ENCODE assay signal across 20 cellular contexts in genomic region chr11:68977781-68978625, GRCh38. TPM values are rescaled to one million over a fixed set of nuclear protein-coding genes. Genes with fewer than 3 reads are reported as not detected.
DNase-seq lines count a peak whose midpoint lies in the region; ATAC-seq and TF ChIP-seq lines count a peak whose summit lies in the region.
"Had no signal": no experiment of that assay in that cellular context is flagged by ENCODE, and none has a peak within 500 bp of the region (broad histone marks: within the 10 kb centered on the region; RNA-seq: fewer than 3 reads in every experiment).

No MANE protein-coding gene starts in this region.

- no peak overlapping the region for H3K27ac Mint-ChIP-seq in osteocyte (ENCODE audit: unreplicated experiment)
- H3K27ac Mint-ChIP-seq in activated CD4-positive, alpha-beta T cell treated with anti-CD3 and anti-CD28 coated beads for 36 hours = no peak overlapping the region
- H3K27ac Mint-ChIP-seq: CD14-positive monocyte, GM23338 had no signal

- no peak for ATAC-seq in HG03039 (IDR thresholded peaks at IDR 0.05; ENCODE audit: unreplicated experiment)
- no peak for ATAC-seq in activated CD4-positive, alpha-beta T cell treated with anti-CD3 and anti-CD28 coated beads for 36 hours
- ATAC-seq: A549, K562 had no signal

- no peaks in the 10 kb centered on the region for H4K20me1 ChIP-seq in hepatocyte (ENCODE audit: insufficient read depth, poor library complexity, severe bottlenecking)

- peaks cover 13% of the 10 kb centered on the region for H3K9me3 Mint-ChIP-seq in osteocyte (ENCODE audit: unreplicated experiment)
- no peaks in the 10 kb centered on the region for H3K9me3 Mint-ChIP-seq in activated CD4-positive, alpha-beta T cell treated with anti-CD3 and anti-CD28 coated beads for 36 hours (ENCODE audit: low read depth)

- H3K27me3 ChIP-seq in right atrium auricular region (no peaks in the 10 kb centered on the region), hepatocyte (no peaks in the 10 kb centered on the region)

- H3K27ac ChIP-seq in right atrium auricular region (no peak overlapping the region), hepatocyte (no peak overlapping the region)
- H3K27ac ChIP-seq: A549, RWPE1 had no signal

- POLR2A ChIA-PET in activated CD4-positive, alpha-beta T cell treated with anti-CD3 and anti-CD28 coated beads for 36 hours (lab: Charles Lee) = no interaction called here

- no peaks in the 10 kb centered on the region for H3K79me2 ChIP-seq in hepatocyte

- H3K4me1 ChIP-seq in right atrium auricular region (peaks cover 0 to 13% of the 10 kb centered on the region in 2 donors), hepatocyte (ENCODE audit: insufficient read depth) (no peaks in the 10 kb centered on the region)
- H3K4me1 ChIP-seq: A549 had no signal

- peaks cover 42% of the 10 kb centered on the region for H3K27me3 Mint-ChIP-seq in osteocyte (ENCODE audit: unreplicated experiment)
- peaks cover 1% of the 10 kb centered on the region for H3K27me3 Mint-ChIP-seq in activated CD4-positive, alpha-beta T cell treated with anti-CD3 and anti-CD28 coated beads for 36 hours

- CTCF ChIA-PET in activated CD4-positive, alpha-beta T cell treated with anti-CD3 and anti-CD28 coated beads for 36 hours (lab: Charles Lee) = no interaction called here

- H3K36me3 Mint-ChIP-seq in osteocyte (ENCODE audit: unreplicated experiment) = no peaks in the 10 kb centered on the region
- no peaks in the 10 kb centered on the region for H3K36me3 Mint-ChIP-seq in activated CD4-positive, alpha-beta T cell treated with anti-CD3 and anti-CD28 coated beads for 36 hours (ENCODE audit: low read depth)
- H3K36me3 Mint-ChIP-seq: CD14-positive monocyte had no signal

- no peak for TF ChIP-seq CTCF in right atrium auricular region (IDR thresholded peaks at IDR 0.05)
- no peak for TF ChIP-seq CTCF in hepatocyte (IDR thresholded peaks at IDR 0.05; ENCODE audit: poor library complexity)
- TF ChIP-seq CTCF in osteocyte (IDR thresholded peaks at IDR 0.05) = no peak

- no peaks in the 10 kb centered on the region for H3K36me3 ChIP-seq in right atrium auricular region
- H3K36me3 ChIP-seq in hepatocyte (replicated peaks; ENCODE audit: insufficient read depth, low read depth) = no peaks in the 10 kb centered on the region

- H3K4me1 Mint-ChIP-seq in osteocyte (ENCODE audit: unreplicated experiment) = peaks cover 11% of the 10 kb centered on the region
- H3K4me1 Mint-ChIP-seq in activated CD4-positive, alpha-beta T cell treated with anti-CD3 and anti-CD28 coated beads for 36 hours = peaks cover 2% of the 10 kb centered on the region

- no peak overlapping the region for H3K4me2 ChIP-seq in hepatocyte
- H3K4me2 ChIP-seq: A549, GM23338 had no signal

- H2AFZ ChIP-seq in hepatocyte = no peak overlapping the region
- H2AFZ ChIP-seq: GM23338 had no signal

- DNase-seq in cardiac septum (ENCODE audit: low spot score) = peak; percentile 51
- DNase-seq in right atrium auricular region (ENCODE audit: low spot score) = no peak
- DNase-seq in hepatocyte (ENCODE audit: low spot score) = peak; percentile 1
- peak; percentile 64 for DNase-seq in osteocyte (ENCODE audit: extremely low spot score, unreplicated experiment)
- DNase-seq in amygdala (lab: John Stamatoyannopoulos, UW) = no peak
- DNase-seq in NCI-H128 (lab: John Stamatoyannopoulos, UW; ENCODE audit: unreplicated experiment) = no peak
- DNase-seq in activated CD4-positive, alpha-beta T cell treated with anti-CD3 and anti-CD28 coated beads for 36 hours = no peak
- DNase-seq: COR-L47, GF-D8, NCI-H1417 treated with DMSO at 0.1 percent for 48 hours, NCI-H1930, NCI-H446 treated with DMSO at 0.1 percent for 48 hours, NCI-H748 treated with DMSO at 0.1 percent for 48 hours had no signal

- H3K9me3 ChIP-seq in right atrium auricular region (no peaks in the 10 kb centered on the region), hepatocyte (ENCODE audit: low read depth) (no peaks in the 10 kb centered on the region)

- H3K4me3 Mint-ChIP-seq in osteocyte (ENCODE audit: unreplicated experiment) = no peak overlapping the region
- no peak overlapping the region for H3K4me3 Mint-ChIP-seq in activated CD4-positive, alpha-beta T cell treated with anti-CD3 and anti-CD28 coated beads for 36 hours
- H3K4me3 Mint-ChIP-seq: GM23338 had no signal

- no peaks in the 10 kb centered on the region for H3K9me2 ChIP-seq in hepatocyte (replicated peaks; ENCODE audit: insufficient read depth)

- intact Hi-C loops in cardiac septum (cut with DNase I) = no loop called here
- intact Hi-C loops in activated CD4-positive, alpha-beta T cell treated with anti-CD3 and anti-CD28 coated beads for 36 hours (cut with DNase I, micrococcal nuclease) = no loop called here

- 88% methylated on average over 14 of the region's 14 CpGs for WGBS in hepatocyte (ENCODE audit: low lambda C conversion rate, missing lambda C conversion rate)

- H3K4me3 ChIP-seq in right atrium auricular region = no peak overlapping the region
- H3K4me3 ChIP-seq in hepatocyte = no peak overlapping the region
- H3K4me3 ChIP-seq: A549, GM23338, K562 had no signal

RNA-seq across cellular contexts. Expression of gene MRGPRD, which starts 2.8 kb away (rescaled TPM):
- total RNA-seq in cardiac septum = not detected
- not detected for total RNA-seq in right atrium auricular region
- 0.32 TPM in 1 of 2 replicates, not detected in the other for total RNA-seq in hepatocyte
- polyA plus RNA-seq in hepatocyte = not detected in 2 replicates
- total RNA-seq in osteocyte = not detected in 2 replicates
- total RNA-seq in activated CD4-positive, alpha-beta T cell treated with anti-CD3 and anti-CD28 coated beads for 36 hours = not detected
- total RNA-seq: Daoy, GM23338, K562 had no signal
- polyA plus RNA-seq: A549, CD14-positive monocyte, GM23338, K562 had no signal

RNA-seq across cellular contexts. Expression of gene MRGPRF, which starts 35.0 kb away (rescaled TPM):
- 2.3 TPM for total RNA-seq in cardiac septum
- total RNA-seq in right atrium auricular region = 10 to 100 TPM; 10.8 to 17.6 TPM
- 6.5 TPM in 2 replicates for total RNA-seq in hepatocyte
- 7.5 and 12.1 TPM in 2 replicates for polyA plus RNA-seq in hepatocyte
- total RNA-seq in osteocyte = 7.0 and 8.4 TPM in 2 replicates
- not detected for total RNA-seq in activated CD4-positive, alpha-beta T cell treated with anti-CD3 and anti-CD28 coated beads for 36 hours
- total RNA-seq: Daoy, K562 had no signal
- polyA plus RNA-seq: K562 had no signal

Comparison
In these comparisons a context has a peak if more than half of its experiments do, and no peak if none do; other contexts are left out.
1. DNase-seq: peak in cardiac septum (single experiment), hepatocyte (single experiment) and osteocyte (single experiment); none in right atrium auricular region (single experiment), amygdala (0 of 56), NCI-H128 (single experiment) and activated CD4-positive, alpha-beta T cell treated with anti-CD3 and anti-CD28 coated beads for 36 hours (single experiment).